In the genomic region with DNA sequence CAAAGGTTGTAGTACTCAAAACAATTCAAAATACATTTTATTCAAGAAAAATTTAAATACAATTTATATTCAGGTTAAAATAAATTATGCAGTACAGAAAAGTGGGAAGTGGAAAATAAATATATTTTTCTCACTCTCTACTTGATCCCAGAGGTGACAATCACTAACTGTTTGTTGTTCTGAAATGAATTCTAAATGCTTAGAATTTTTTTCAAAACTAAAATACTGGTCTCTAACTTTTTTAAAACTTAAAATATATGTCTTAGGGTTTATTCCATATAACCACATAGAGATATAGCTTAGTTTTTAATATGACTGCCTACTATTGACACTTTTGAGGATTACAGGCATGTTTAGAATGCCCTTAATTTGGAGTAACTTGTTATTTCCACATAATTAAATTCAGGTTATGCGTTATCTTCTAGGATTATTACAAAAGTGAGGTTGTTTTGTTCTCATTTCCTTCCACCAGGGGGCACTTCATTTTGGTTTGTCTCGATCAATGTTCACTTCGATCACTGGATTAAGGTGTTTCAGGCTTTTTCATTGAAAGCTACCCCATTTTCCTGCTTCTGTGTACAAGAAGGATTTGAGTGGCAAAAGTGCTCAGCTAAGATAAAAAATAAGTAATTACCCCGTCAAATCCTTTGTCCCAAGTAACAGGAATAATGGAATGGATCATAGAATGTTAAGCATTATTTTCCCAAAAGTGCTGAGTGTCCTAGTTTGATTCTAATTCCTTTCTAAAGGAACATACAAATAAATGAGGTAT, we compare ENCODE assay signal across 8 cellular contexts. TPM values are rescaled to one million over a fixed set of nuclear protein-coding genes. Genes with fewer than 3 reads are reported as not detected.
DNase-seq lines count a peak whose midpoint lies in the region; ATAC-seq and TF ChIP-seq lines count a peak whose summit lies in the region.

No MANE protein-coding gene starts in this region.

- DNase-seq in EH (ENCODE audit: low read depth) (peak; percentile 52), Karpas-422 (peak; percentile 80), SW 1271 (lab: John Stamatoyannopoulos, UW) (peak; percentile 10 to 69), foreskin keratinocyte (peak in 1 of 2 donors; percentile 38), renal cortical epithelial cell (ENCODE audit: low read depth) (peak; percentile 45), HPDE6-E6E7 (ENCODE audit: extremely low spot score) (no peak)

- H3K27ac ChIP-seq in Karpas-422 (ENCODE audit: low read length), result no peak overlapping the region
- no peak overlapping the region for H3K27ac ChIP-seq in foreskin keratinocyte

- H2AFZ ChIP-seq in Karpas-422 (ENCODE audit: low read length), result no peak overlapping the region

- H3K4me2 ChIP-seq in Karpas-422 (ENCODE audit: low read depth, low read length, poor library complexity, severe bottlenecking), result no peak overlapping the region

- H3K4me1 ChIP-seq in Karpas-422 (ENCODE audit: low read length) (no peaks in the 10 kb centered on the region), foreskin keratinocyte (peaks cover 7% of the 10 kb centered on the region)

- no peaks in the 10 kb centered on the region for H3K36me3 ChIP-seq in Karpas-422 (ENCODE audit: insufficient read depth, low read length)

- H3K9ac ChIP-seq in Karpas-422 (ENCODE audit: low read length), result no peak overlapping the region

- TF ChIP-seq CTCF in foreskin keratinocyte (conservative IDR thresholded peaks at IDR 0.05), result peak; percentile 76

- no peaks in the 10 kb centered on the region for H3K9me3 ChIP-seq in Karpas-422 (ENCODE audit: low read length)

- H3K9me2 ChIP-seq in Karpas-422 (replicated peaks; ENCODE audit: insufficient read depth, low read length), result no peaks in the 10 kb centered on the region

- H4K20me1 ChIP-seq in Karpas-422 (ENCODE audit: insufficient read depth, low read depth, low read length), result no peaks in the 10 kb centered on the region

- H3K27me3 ChIP-seq in Karpas-422 (ENCODE audit: low read length) (no peaks in the 10 kb centered on the region), foreskin keratinocyte (no peaks in the 10 kb centered on the region)

- no peaks in the 10 kb centered on the region for H3K79me2 ChIP-seq in Karpas-422 (ENCODE audit: low read length)

- no peak overlapping the region for H3K4me3 ChIP-seq in Karpas-422 (ENCODE audit: low read length)

- ATAC-seq in GM19467 (IDR thresholded peaks at IDR 0.05; ENCODE audit: unreplicated experiment), result peak; percentile 62
- ATAC-seq in foreskin keratinocyte, result peak; percentile 51
- ATAC-seq in GM21619 (IDR thresholded peaks at IDR 0.05; ENCODE audit: unreplicated experiment), result no peak

RNA-seq across cellular contexts. Expression of a gene that starts 27.1 kb away (rescaled TPM):
- not detected in 2 replicates for total RNA-seq in Karpas-422 (2014; rRNA removed; shearing (Covaris generic); ENCODE audit: low replicate concordance)
- total RNA-seq in foreskin keratinocyte, result 0.42 and 0.54 TPM in 2 replicates
- polyA plus RNA-seq in foreskin keratinocyte, result 0.14 and 0.16 TPM in 2 replicates
- 108 and 155 TPM in 2 replicates for total RNA-seq in renal cortical epithelial cell

Comparison
In these comparisons a context has a peak if more than half of its experiments do, and no peak if none do; other contexts are left out.
1. RNA of a gene that starts 27.1 kb away (total RNA-seq): 108 to 155 TPM in renal cortical epithelial cell; 0.42 to 0.54 TPM in foreskin keratinocyte and not detected in Karpas-422; every median in the first group is over 10 times any median in the second.